9 cellular contexts compared by ENCODE assay signal in the genomic region with DNA sequence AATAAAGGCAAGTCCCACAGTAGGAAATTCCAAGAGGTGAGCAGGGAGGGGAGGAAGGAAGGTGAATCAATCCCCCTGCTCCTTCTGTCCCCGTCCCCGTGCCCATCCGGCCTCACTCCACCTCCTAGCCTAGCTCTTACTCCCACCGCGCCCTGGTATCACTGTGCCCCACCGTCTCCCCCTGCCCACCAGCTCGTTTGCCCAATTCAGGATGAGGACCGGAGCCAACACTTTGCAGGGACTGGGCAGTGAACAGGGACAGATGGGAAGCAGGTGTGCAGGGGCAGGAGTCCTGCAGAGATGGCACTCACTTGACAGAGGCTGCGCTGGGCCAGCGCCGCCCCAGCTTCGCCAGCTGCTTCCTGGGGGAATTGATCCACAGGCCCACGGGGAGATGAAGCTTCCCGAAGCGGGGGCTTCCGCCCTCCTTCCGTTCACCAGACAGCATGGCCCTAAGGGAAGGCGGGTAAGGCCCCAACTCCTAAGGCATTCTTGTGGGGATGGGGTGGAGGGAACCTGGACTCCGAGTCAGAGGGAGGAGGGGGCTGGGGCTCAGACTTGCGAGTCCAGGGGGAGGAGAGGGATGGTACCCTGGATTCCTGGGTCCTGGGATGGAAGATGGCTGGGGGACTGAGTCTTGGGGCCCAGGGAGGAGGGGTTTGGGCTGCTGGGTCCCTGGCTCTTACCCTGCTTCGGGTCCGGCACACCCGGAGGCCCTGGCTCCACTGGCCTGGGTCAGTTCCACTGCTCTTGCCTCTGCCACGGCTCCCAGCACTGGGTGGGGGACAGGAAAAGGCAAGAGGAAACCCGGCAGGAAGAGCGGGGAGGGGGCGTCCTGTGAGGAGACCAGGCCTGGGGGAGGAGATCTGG. TPM values are rescaled to one million over a fixed set of nuclear protein-coding genes. Genes with fewer than 3 reads are reported as not detected.
DNase-seq lines count a peak whose midpoint lies in the region; ATAC-seq and TF ChIP-seq lines count a peak whose summit lies in the region.
"Had no signal": no experiment of that assay in that cellular context is flagged by ENCODE, and none has a peak within 500 bp of the region (broad histone marks: within the 10 kb centered on the region; RNA-seq: fewer than 3 reads in every experiment).

RASIP1 (minus strand) TSS at position 776 of the 870 bp plus-strand sequence; CDS start at position 448, 328 bp downstream.

- H3K27ac Mint-ChIP-seq in T-helper 2 cell treated with Interferon-gamma antibody and Interleukin-4, amounts not matched to agents 5 μg/mL and 100 μg/mL, for 36 hours, result no peak within 1 kb of the TSS
- peak within 1 kb of the TSS; percentile 20 for H3K27ac Mint-ChIP-seq in dendritic cell treated with granulocyte-macrophage colony-stimulating factor and Interleukin-4, amounts not matched to agents 40 ng/mL and 50 ng/mL, for 4 days
- H3K27ac Mint-ChIP-seq: activated naive CD4-positive, alpha-beta T cell treated with anti-CD3 and anti-CD28 coated beads, Interleukin-2, amount 50 U/mL, for 24 hours had no signal

- H3K27ac ChIP-seq in mesendoderm (ENCODE audit: low read depth, low read length) (no peak within 1 kb of the TSS), upper lobe of right lung (peak within 1 kb of the TSS; percentile 76)

- no peak within 1 kb of the TSS for H2BK15ac ChIP-seq in mesendoderm (replicated peaks; ENCODE audit: low read depth)

- peak within 1 kb of the TSS; percentile 4 for H3K4me3 Mint-ChIP-seq in T-helper 2 cell treated with Interferon-gamma antibody and Interleukin-4, amounts not matched to agents 5 μg/mL and 100 μg/mL, for 36 hours
- peak within 1 kb of the TSS; percentile 5 for H3K4me3 Mint-ChIP-seq in dendritic cell treated with granulocyte-macrophage colony-stimulating factor and Interleukin-4, amounts not matched to agents 40 ng/mL and 50 ng/mL, for 4 days

- no peaks in the 10 kb centered on the region for H3K9me3 ChIP-seq in upper lobe of right lung

- WGBS in mesendoderm (ENCODE audit: extremely low coverage, insufficient coverage, low lambda C conversion rate), result no CpG with 5 or more reads among the region's 27 CpGs

- peak; percentile 8 for ATAC-seq in upper lobe of right lung

- intact Hi-C loops in dendritic cell treated with granulocyte-macrophage colony-stimulating factor and Interleukin-4, amounts not matched to agents 40 ng/mL and 50 ng/mL, for 4 days (cut with micrococcal nuclease), result no loop called here
- intact Hi-C loops in upper lobe of right lung (cut with DNase I), result no loop called here

- H2BK120ac ChIP-seq in mesendoderm (ENCODE audit: low read depth, low read length), result no peak within 1 kb of the TSS

- no peak for DNase-seq in T-helper 2 cell treated with Interferon-gamma antibody and Interleukin-4, amounts not matched to agents 5 μg/mL and 100 μg/mL, for 36 hours (ENCODE audit: low spot score)
- DNase-seq in T-helper 2 cell (no peak), mesendoderm (no peak), upper lobe of right lung (no peak), HT-29 (ENCODE audit: low spot score) (no peak), NCI-H226 (no peak), NOMO-1 (lab: John Stamatoyannopoulos, UW; ENCODE audit: unreplicated experiment in 2 of 2) (no peak)

- no peak within 1 kb of the TSS for H3K4me3 ChIP-seq in mesendoderm (ENCODE audit: low read length)
- peak within 1 kb of the TSS; percentile 63 for H3K4me3 ChIP-seq in upper lobe of right lung

- H3K4me2 ChIP-seq in mesendoderm (ENCODE audit: low read length), result peak within 1 kb of the TSS; percentile 95

- H3K27me3 ChIP-seq in mesendoderm (ENCODE audit: insufficient read depth, low read length, poor library complexity) (peaks cover 4% of the 10 kb centered on the region), upper lobe of right lung (no peaks in the 10 kb centered on the region)

- no peak within 1 kb of the TSS for H3K18ac ChIP-seq in mesendoderm (ENCODE audit: low read length)

- H3K4me1 Mint-ChIP-seq in T-helper 2 cell treated with Interferon-gamma antibody and Interleukin-4, amounts not matched to agents 5 μg/mL and 100 μg/mL, for 36 hours (ENCODE audit: low read depth), result peaks cover 12% of the 10 kb centered on the region
- H3K4me1 Mint-ChIP-seq in dendritic cell treated with granulocyte-macrophage colony-stimulating factor and Interleukin-4, amounts not matched to agents 40 ng/mL and 50 ng/mL, for 4 days (ENCODE audit: low read depth), result peaks cover 30% of the 10 kb centered on the region

- H3K36me3 ChIP-seq in mesendoderm (ENCODE audit: control insufficient read depth, insufficient read depth, low read length) (no peaks in the 10 kb centered on the region), upper lobe of right lung (no peaks in the 10 kb centered on the region)

- H3K56ac ChIP-seq in mesendoderm (ENCODE audit: low read length), result peak within 1 kb of the TSS; percentile 83

- H4K8ac ChIP-seq in mesendoderm (ENCODE audit: low read depth, low read length), result no peak within 1 kb of the TSS

- H3K27me3 Mint-ChIP-seq in T-helper 2 cell treated with Interferon-gamma antibody and Interleukin-4, amounts not matched to agents 5 μg/mL and 100 μg/mL, for 36 hours (ENCODE audit: low read depth), result peaks cover 6% of the 10 kb centered on the region
- peaks cover 65% of the 10 kb centered on the region for H3K27me3 Mint-ChIP-seq in dendritic cell treated with granulocyte-macrophage colony-stimulating factor and Interleukin-4, amounts not matched to agents 40 ng/mL and 50 ng/mL, for 4 days

- no peak within 1 kb of the TSS for H3K4ac ChIP-seq in mesendoderm (ENCODE audit: low read depth, low read length)

- H3K9me3 Mint-ChIP-seq in T-helper 2 cell treated with Interferon-gamma antibody and Interleukin-4, amounts not matched to agents 5 μg/mL and 100 μg/mL, for 36 hours, result no peaks in the 10 kb centered on the region
- H3K9me3 Mint-ChIP-seq in dendritic cell treated with granulocyte-macrophage colony-stimulating factor and Interleukin-4, amounts not matched to agents 40 ng/mL and 50 ng/mL, for 4 days, result peaks cover under 1% of the 10 kb centered on the region
- H3K9me3 Mint-ChIP-seq: activated naive CD4-positive, alpha-beta T cell treated with anti-CD3 and anti-CD28 coated beads, Interleukin-2, amount 50 U/mL, for 24 hours had no signal

- H3K4me1 ChIP-seq in mesendoderm (ENCODE audit: control insufficient read depth, low read depth, low read length) (peaks cover 5% of the 10 kb centered on the region), upper lobe of right lung (peaks cover 3% of the 10 kb centered on the region)

- no peaks in the 10 kb centered on the region for H3K79me1 ChIP-seq in mesendoderm (ENCODE audit: low read length)

- no peak within 1 kb of the TSS for H4K5ac ChIP-seq in mesendoderm (ENCODE audit: low read length)

- H3K9ac ChIP-seq in mesendoderm (ENCODE audit: low read length), result peak within 1 kb of the TSS; percentile 59

- no peak within 1 kb of the TSS for H3K23ac ChIP-seq in mesendoderm (ENCODE audit: low read length)

- no peak within 1 kb of the TSS for H2BK5ac ChIP-seq in mesendoderm (ENCODE audit: low read length)

- H3K79me2 ChIP-seq in mesendoderm (ENCODE audit: control insufficient read depth, insufficient read depth, low read length), result no peaks in the 10 kb centered on the region

- no peak for TF ChIP-seq CTCF in upper lobe of right lung (IDR thresholded peaks at IDR 0.05)

- H2AK5ac ChIP-seq in mesendoderm (ENCODE audit: low read length), result no peak within 1 kb of the TSS

- no peaks in the 10 kb centered on the region for H3K36me3 Mint-ChIP-seq in T-helper 2 cell treated with Interferon-gamma antibody and Interleukin-4, amounts not matched to agents 5 μg/mL and 100 μg/mL, for 36 hours (ENCODE audit: low read depth)
- H3K36me3 Mint-ChIP-seq in dendritic cell treated with granulocyte-macrophage colony-stimulating factor and Interleukin-4, amounts not matched to agents 40 ng/mL and 50 ng/mL, for 4 days (ENCODE audit: low read depth), result no peaks in the 10 kb centered on the region
- H3K36me3 Mint-ChIP-seq: activated naive CD4-positive, alpha-beta T cell treated with anti-CD3 and anti-CD28 coated beads, Interleukin-2, amount 50 U/mL, for 24 hours had no signal

RNA-seq across cellular contexts. Expression of gene RASIP1, which starts in this region (rescaled TPM):
- polyA plus RNA-seq in mesendoderm (2013, experiment 1 of 2), result 3.3 TPM
- 3.7 TPM for polyA plus RNA-seq in mesendoderm (2013, experiment 2 of 2)
- 54.5 TPM for total RNA-seq in upper lobe of right lung
- total RNA-seq in HT-29 (2014; rRNA removed; shearing (Covaris generic)), result 0.34 and 0.61 TPM in 2 replicates

Comparison
In these comparisons a context has a peak if more than half of its experiments do, and no peak if none do; other contexts are left out.
1. RNA of gene RASIP1 (total RNA-seq): 54.5 TPM in upper lobe of right lung (single experiment); 0.34 to 0.61 TPM in HT-29; every median in the first group is over 10 times any median in the second.